Comparison of ENCODE assay signal across 24 cellular contexts in genomic region chr3:17090271-17090992, GRCh38.
DNase-seq lines count a peak whose midpoint lies in the region; ATAC-seq and TF ChIP-seq lines count a peak whose summit lies in the region.
"Had no signal": no experiment of that assay in that cellular context is flagged by ENCODE, and none has a peak within 500 bp of the region (broad histone marks: within the 10 kb centered on the region; RNA-seq: fewer than 3 reads in every experiment).

No MANE protein-coding gene starts in this region.

- H3K27me3 ChIP-seq in left ventricle myocardium inferior (ENCODE audit: low read depth): no peaks in the 10 kb centered on the region
- no peaks in the 10 kb centered on the region for H3K27me3 ChIP-seq in IMR-90 (ENCODE audit: control insufficient read depth, insufficient read depth, low read length)
- H3K27me3 ChIP-seq in tibial artery: no peaks in the 10 kb centered on the region
- H3K27me3 ChIP-seq: brain microvascular endothelial cell, vagina had no signal

- no peak overlapping the region for H2BK15ac ChIP-seq in IMR-90 (ENCODE audit: low read depth, low read length)

- H3K36me3 ChIP-seq in left ventricle myocardium inferior (peaks cover 3% of the 10 kb centered on the region), IMR-90 (ENCODE audit: control insufficient read depth, insufficient read depth, low read length) (no peaks in the 10 kb centered on the region), tibial artery (no peaks in the 10 kb centered on the region)
- H3K36me3 ChIP-seq: brain microvascular endothelial cell, lower lobe of right lung, vagina had no signal

- peaks cover 3% of the 10 kb centered on the region for H3K9me3 Mint-ChIP-seq in activated T-helper 1 cell treated with anti-CD3 and anti-CD28 coated beads, Interleukin-12 subunit alpha, Interleukin-12 subunit beta, Interleukin-2, Interleukin-4 antibody, amounts not matched to agents 30 ng/mL and 10 ng/mL and 1 ng/mL, durations not matched to agents 14 hours and 24 hours and 36 hours

- dilution Hi-C loops in IMR-90 (cut with HindIII; ENCODE audit: low sequenced_read_pairs, unreplicated experiment): no loop called here

- DNase-seq in left ventricle myocardium inferior (no peak), left ventricle myocardium superior (no peak), IMR-90 (no peak), fibroblast of peridontal ligament (ENCODE audit: extremely low read depth) (peak; percentile 24), tibial artery (no peak)
- DNase-seq in activated CD4-positive, alpha-beta T cell treated with anti-CD3 and anti-CD28 coated beads, Interleukin-2, amount 50 U/mL, for 4 hours: no peak
- no peak for DNase-seq in activated T-helper 1 cell treated with anti-CD3 and anti-CD28 coated beads, Interleukin-12 subunit alpha, Interleukin-12 subunit beta, Interleukin-2, Interleukin-4 antibody, amounts not matched to agents 30 ng/mL and 10 ng/mL and 1 ng/mL, durations not matched to agents 14 hours and 24 hours and 36 hours (ENCODE audit: low spot score)
- DNase-seq: activated CD4-positive, alpha-beta T cell treated with anti-CD3 and anti-CD28 coated beads for 36 hours; activated effector memory CD4-positive, alpha-beta T cell treated with Interleukin-2 at 50 U/mL for 16 hours; activated T-cell treated with anti-CD3 and anti-CD28 coated beads for 4 hours; brain microvascular endothelial cell; DMS153; H7; head of caudate nucleus; lower lobe of right lung; NCI-H1105; NCI-H2081; NCI-H82; OCI-M1; stimulated activated naive CD4-positive, alpha-beta T cell treated with Interleukin-2 at 50 U/mL for 16 hours had no signal

- H3K4me3 ChIP-seq in left ventricle myocardium inferior: no peak overlapping the region
- H3K4me3 ChIP-seq in IMR-90 (ENCODE audit: insufficient read depth, low read depth, low read length): no peak overlapping the region
- H3K4me3 ChIP-seq in tibial artery: no peak overlapping the region
- H3K4me3 ChIP-seq: lower lobe of right lung, vagina had no signal

- no peaks in the 10 kb centered on the region for H3K9me1 ChIP-seq in IMR-90 (ENCODE audit: insufficient read depth, low read length)

- H2AK5ac ChIP-seq in IMR-90 (ENCODE audit: low read depth, low read length): no peak overlapping the region

- CTCF ChIA-PET in IMR-90 (lab: Yijun Ruan, JAX): interaction anchor here (1.0 kb wide), 1 partner anchor 13 kb away, joined by 3 read pairs; no protein-coding TSS in a partner anchor

- no peaks in the 10 kb centered on the region for H3K27me3 Mint-ChIP-seq in activated T-helper 1 cell treated with anti-CD3 and anti-CD28 coated beads, Interleukin-12 subunit alpha, Interleukin-12 subunit beta, Interleukin-2, Interleukin-4 antibody, amounts not matched to agents 30 ng/mL and 10 ng/mL and 1 ng/mL, durations not matched to agents 14 hours and 24 hours and 36 hours (ENCODE audit: insufficient read depth)
- H3K27me3 Mint-ChIP-seq: activated CD4-positive, alpha-beta T cell treated with anti-CD3 and anti-CD28 coated beads for 36 hours had no signal

- ATAC-seq in left ventricle myocardium superior: no peak
- no peak for ATAC-seq in IMR-90 (ENCODE audit: low read depth)
- ATAC-seq in HG03565 (IDR thresholded peaks at IDR 0.05; ENCODE audit: unreplicated experiment): no peak
- ATAC-seq: activated CD4-positive, alpha-beta T cell treated with anti-CD3 and anti-CD28 coated beads for 36 hours; lower lobe of right lung; SK-N-SH treated with all-trans-retinoic acid at 6 μM for 48 hours had no signal

- no peaks in the 10 kb centered on the region for H3K79me1 ChIP-seq in IMR-90 (ENCODE audit: low read depth in 1 of 2, low read length in 2 of 2)

- H3K4me2 ChIP-seq in IMR-90 (ENCODE audit: low read depth, low read length): no peak overlapping the region

- peaks cover 39% of the 10 kb centered on the region for H3K4me1 Mint-ChIP-seq in activated T-helper 1 cell treated with anti-CD3 and anti-CD28 coated beads, Interleukin-12 subunit alpha, Interleukin-12 subunit beta, Interleukin-2, Interleukin-4 antibody, amounts not matched to agents 30 ng/mL and 10 ng/mL and 1 ng/mL, durations not matched to agents 14 hours and 24 hours and 36 hours (ENCODE audit: low read depth)

- TF ChIP-seq POLR2A in IMR-90 (IDR thresholded peaks at IDR 0.05; ENCODE audit: low read depth, low read length): no peak

- TF ChIP-seq CTCF in left ventricle myocardium inferior (IDR thresholded peaks at IDR 0.05; ENCODE audit: borderline replicate concordance) (no peak), IMR-90 (conservative IDR thresholded peaks at IDR 0.05; ENCODE audit: low read depth, low read length) (no peak), tibial artery (IDR thresholded peaks at IDR 0.05) (no peak)

- no peak overlapping the region for H3K23ac ChIP-seq in IMR-90 (ENCODE audit: low read depth, low read length)

- no peak overlapping the region for H2BK5ac ChIP-seq in IMR-90 (ENCODE audit: low read depth, low read length, poor library complexity, severe bottlenecking)

- no peak overlapping the region for H3K4me3 Mint-ChIP-seq in activated T-helper 1 cell treated with anti-CD3 and anti-CD28 coated beads, Interleukin-12 subunit alpha, Interleukin-12 subunit beta, Interleukin-2, Interleukin-4 antibody, amounts not matched to agents 30 ng/mL and 10 ng/mL and 1 ng/mL, durations not matched to agents 14 hours and 24 hours and 36 hours
- H3K4me3 Mint-ChIP-seq: activated CD4-positive, alpha-beta T cell treated with anti-CD3 and anti-CD28 coated beads for 36 hours had no signal

- H3K14ac ChIP-seq in IMR-90 (replicated peaks; ENCODE audit: low read depth, low read length): no peak overlapping the region

- H4K91ac ChIP-seq in IMR-90 (ENCODE audit: insufficient read depth, low read depth, low read length): no peak overlapping the region

- no peak overlapping the region for H3K18ac ChIP-seq in IMR-90 (ENCODE audit: low read depth, low read length)

- no TSS peak for BruUV-seq in IMR-90 (replicated peaks; lab: Mats Ljungman, UMichigan)

- no peak overlapping the region for H4K5ac ChIP-seq in IMR-90 (ENCODE audit: low read depth, low read length)

- H2BK120ac ChIP-seq in IMR-90 (ENCODE audit: low read depth, low read length): no peak overlapping the region

- H3K56ac ChIP-seq in IMR-90 (ENCODE audit: extremely low read depth, insufficient read depth, low read length): no peak overlapping the region

- POLR2A ChIA-PET in IMR-90 (lab: Charles Lee; ENCODE audit: unreplicated experiment): no interaction called here

- in situ Hi-C loops in IMR-90 (cut with MboI; ENCODE audit: low sequenced_read_pairs): no loop called here

- no peak overlapping the region for H4K8ac ChIP-seq in IMR-90 (ENCODE audit: low read depth in 2 of 2, low read length in 2 of 2)

- H3K4me1 ChIP-seq in left ventricle myocardium inferior (peaks cover 62% of the 10 kb centered on the region), IMR-90 (ENCODE audit: control insufficient read depth, insufficient read depth, low read length) (no peaks in the 10 kb centered on the region), tibial artery (peaks cover 0 to 39% (median 16%) of the 10 kb centered on the region in 4 donors)

- no peak overlapping the region for H3K27ac Mint-ChIP-seq in activated T-helper 1 cell treated with anti-CD3 and anti-CD28 coated beads, Interleukin-12 subunit alpha, Interleukin-12 subunit beta, Interleukin-2, Interleukin-4 antibody, amounts not matched to agents 30 ng/mL and 10 ng/mL and 1 ng/mL, durations not matched to agents 14 hours and 24 hours and 36 hours
- H3K27ac Mint-ChIP-seq: activated CD4-positive, alpha-beta T cell treated with anti-CD3 and anti-CD28 coated beads for 36 hours had no signal

- H4K20me1 ChIP-seq in IMR-90 (ENCODE audit: insufficient read depth, low read length): no peaks in the 10 kb centered on the region

- H3K27ac ChIP-seq in left ventricle myocardium inferior (replicated peaks) (peak overlapping the region; percentile 76), IMR-90 (ENCODE audit: insufficient read depth, low read length) (no peak overlapping the region), tibial artery (peak overlapping the region; percentile 79 to 86)
- H3K27ac ChIP-seq: brain microvascular endothelial cell, epithelial cell of prostate, lower lobe of right lung, vagina had no signal

- TF ChIP-seq RAD21 in IMR-90 (IDR thresholded peaks at IDR 0.05; ENCODE audit: low read length): no peak

- H3K9me3 ChIP-seq in left ventricle myocardium inferior (replicated peaks): no peaks in the 10 kb centered on the region
- no peaks in the 10 kb centered on the region for H3K9me3 ChIP-seq in IMR-90 (ENCODE audit: control insufficient read depth, insufficient read depth, low read length)
- no peaks in the 10 kb centered on the region for H3K9me3 ChIP-seq in tibial artery
- H3K9me3 ChIP-seq: lower lobe of right lung, vagina had no signal

- no peak overlapping the region for H3K4ac ChIP-seq in IMR-90 (ENCODE audit: low read depth, low read length)

- H2AFZ ChIP-seq in IMR-90 (replicated peaks; ENCODE audit: low read length, poor library complexity): no peak overlapping the region

- WGBS in IMR-90 (ENCODE audit: extremely low coverage in 2 of 2, insufficient read length in 1 of 2), 2 experiments: 100% methylated on average over 4 of the region's 6 CpGs; no CpG with 5 or more reads in 1 of the 2 experiments

- intact Hi-C loops in left ventricle myocardium inferior (cut with micrococcal nuclease): no loop called here
- intact Hi-C loops in left ventricle myocardium superior (cut with micrococcal nuclease): no loop called here
- intact Hi-C loops in IMR-90 (cut with micrococcal nuclease): no loop called here
- intact Hi-C loops in tibial artery (cut with DNase I; ENCODE audit: low total_unique reads): no loop called here
- intact Hi-C loops in activated T-helper 1 cell treated with anti-CD3 and anti-CD28 coated beads, Interleukin-12 subunit alpha, Interleukin-12 subunit beta, Interleukin-2, Interleukin-4 antibody, amounts not matched to agents 30 ng/mL and 10 ng/mL and 1 ng/mL, durations not matched to agents 14 hours and 24 hours and 36 hours (cut with micrococcal nuclease): no loop called here

- no peak overlapping the region for H2BK20ac ChIP-seq in IMR-90 (ENCODE audit: low read depth, low read length)

- no peak overlapping the region for H2AK9ac ChIP-seq in IMR-90 (replicated peaks; ENCODE audit: low read depth, low read length, poor library complexity)

- no peak overlapping the region for H3K9ac ChIP-seq in IMR-90 (ENCODE audit: low read depth, low read length)

- peaks cover 40% of the 10 kb centered on the region for H3K36me3 Mint-ChIP-seq in activated T-helper 1 cell treated with anti-CD3 and anti-CD28 coated beads, Interleukin-12 subunit alpha, Interleukin-12 subunit beta, Interleukin-2, Interleukin-4 antibody, amounts not matched to agents 30 ng/mL and 10 ng/mL and 1 ng/mL, durations not matched to agents 14 hours and 24 hours and 36 hours (ENCODE audit: low read depth)

TF ChIP-seq in IMR-90, 13 proteins besides CTCF, POLR2A, EP300 and RAD21 (continues in another document):
- TF ChIP-seq RFX5 (IDR thresholded peaks at IDR 0.05; ENCODE audit: low read depth, low read length): no peak
- no peak for TF ChIP-seq RCOR1 (IDR thresholded peaks at IDR 0.05; ENCODE audit: insufficient replicate concordance, low read length)
- TF ChIP-seq CEBPB (IDR thresholded peaks at IDR 0.05; ENCODE audit: low read depth, low read length): no peak
- TF ChIP-seq MAFK (IDR thresholded peaks at IDR 0.05; ENCODE audit: low read depth, low read length): peak; percentile 76
- no peak for TF ChIP-seq BHLHE40 (IDR thresholded peaks at IDR 0.05; ENCODE audit: low read depth, low read length)
- TF ChIP-seq SMC3 (IDR thresholded peaks at IDR 0.05; ENCODE audit: low read depth, low read length): no peak
